In genomic region chr1:201486158-201486557, GRCh38 we compare ENCODE assay signal across 14 cellular contexts. TPM values are rescaled to one million over a fixed set of nuclear protein-coding genes. Genes with fewer than 3 reads are reported as not detected.
A peak's percentile ranks its signal among the peaks of the same experiment; 100 is the strongest.
DNase-seq lines count a peak whose midpoint lies in the region; ATAC-seq and TF ChIP-seq lines count a peak whose summit lies in the region.
"Had no signal": no experiment of that assay in that cellular context is flagged by ENCODE, and none has a peak within 500 bp of the region (broad histone marks: within the 10 kb centered on the region; RNA-seq: fewer than 3 reads in every experiment).

No MANE protein-coding gene starts in this region.

- CTCF ChIA-PET in RWPE1 (lab: Yijun Ruan, JAX) = interaction anchor here (0.5 to 22.3 kb wide), 5 partner anchors 10 to 38 kb away, joined by 4 to 464 read pairs (median 5); partner anchors contain the start of gene CSRP1

- H3K27ac Mint-ChIP-seq in stimulated activated naive B cell treated with anti-CD40 and anti-IgM and Interleukin-4, amounts not matched to agents 10 μg/mL and 1 μg/mL and 100 μg/mL, for 72 hours = no peak overlapping the region
- H3K27ac Mint-ChIP-seq: WTC11 had no signal

- DNase-seq in RWPE1 (ENCODE audit: low spot score) = no peak
- peak; percentile 85 for DNase-seq in choroid plexus epithelial cell (ENCODE audit: low read depth)
- DNase-seq in lower lobe of right lung = no peak
- DNase-seq in thyroid gland = no peak
- DNase-seq in foreskin melanocyte = no peak
- no peak for DNase-seq in stimulated activated naive B cell treated with anti-CD40 and anti-IgM and Interleukin-4, amounts not matched to agents 10 μg/mL and 1 μg/mL and 100 μg/mL, for 72 hours
- DNase-seq in omental fat pad (ENCODE audit: low spot score) = no peak
- DNase-seq: left cardiac atrium; NCI-H1105 treated with DMSO at 0.1 percent for 48 hours; NCI-H510A; stimulated activated naive CD8-positive, alpha-beta T cell treated with anti-CD3 and anti-CD28 coated beads, Interleukin-15, Interleukin-2, amounts not matched to agents 100 U/mL and 50 U/mL, for 24 hours had no signal

- H3K27ac ChIP-seq in RWPE1 (peak overlapping the region; percentile 44), lower lobe of right lung (peak overlapping the region; percentile 9), thyroid gland (peak overlapping the region in 2 of 3 donors; percentile 17 to 61)
- H3K27ac ChIP-seq: SJSA1 had no signal

- H3K9me3 Mint-ChIP-seq in stimulated activated naive B cell treated with anti-CD40 and anti-IgM and Interleukin-4, amounts not matched to agents 10 μg/mL and 1 μg/mL and 100 μg/mL, for 72 hours = no peaks in the 10 kb centered on the region
- H3K9me3 Mint-ChIP-seq: WTC11 had no signal

- 68 to 77% methylated on average over 3 of the region's 3 CpGs for whole genome bisulfite sequencing in thyroid gland, 2 donors

- H3K4me1 ChIP-seq in lower lobe of right lung (peaks cover 55% of the 10 kb centered on the region), thyroid gland (peaks cover 20 to 64% of the 10 kb centered on the region in 2 donors)

- H3K4me3 ChIP-seq in choroid plexus epithelial cell (ENCODE audit: low read depth, low read length) (no peak overlapping the region), lower lobe of right lung (no peak overlapping the region), thyroid gland (replicated peaks in 1 of 3) (no peak overlapping the region)
- H3K4me3 ChIP-seq: ovary, SJSA1 had no signal

- H3K36me3 ChIP-seq in lower lobe of right lung (peaks cover 69% of the 10 kb centered on the region), thyroid gland (peaks cover 18 to 29% of the 10 kb centered on the region in 2 donors)
- H3K36me3 ChIP-seq: ovary had no signal

- H3K27me3 Mint-ChIP-seq in stimulated activated naive B cell treated with anti-CD40 and anti-IgM and Interleukin-4, amounts not matched to agents 10 μg/mL and 1 μg/mL and 100 μg/mL, for 72 hours = peaks cover 2 to 8% of the 10 kb centered on the region in 2 donors

- H3K9me3 ChIP-seq in lower lobe of right lung = no peaks in the 10 kb centered on the region
- H3K9me3 ChIP-seq in thyroid gland = no peaks in the 10 kb centered on the region
- H3K9me3 ChIP-seq: ovary, SJSA1 had no signal

- no peak overlapping the region for H3K4me3 Mint-ChIP-seq in stimulated activated naive B cell treated with anti-CD40 and anti-IgM and Interleukin-4, amounts not matched to agents 10 μg/mL and 1 μg/mL and 100 μg/mL, for 72 hours
- H3K4me3 Mint-ChIP-seq: WTC11 had no signal

- intact Hi-C loops in lower lobe of right lung (cut with DNase I) (no loop called here), thyroid gland (cut with DNase I) (no loop called here)

- TF ChIP-seq CTCF in RWPE1 (conservative IDR thresholded peaks at IDR 0.05; ENCODE audit: low read depth) (no peak), choroid plexus epithelial cell (conservative IDR thresholded peaks at IDR 0.05; ENCODE audit: low read depth, low read length) (no peak), lower lobe of right lung (IDR thresholded peaks at IDR 0.05) (no peak), thyroid gland (IDR thresholded peaks at IDR 0.05) (no peak), omental fat pad (IDR thresholded peaks at IDR 0.05) (no peak)

- H3K36me3 Mint-ChIP-seq in stimulated activated naive B cell treated with anti-CD40 and anti-IgM and Interleukin-4, amounts not matched to agents 10 μg/mL and 1 μg/mL and 100 μg/mL, for 72 hours = peaks cover 28 to 44% of the 10 kb centered on the region in 2 donors
- H3K36me3 Mint-ChIP-seq: WTC11 had no signal

- TF ChIP-seq POLR2A in thyroid gland (IDR thresholded peaks at IDR 0.05) = no peak

- peaks cover 18 to 21% of the 10 kb centered on the region in 2 donors for H3K4me1 Mint-ChIP-seq in stimulated activated naive B cell treated with anti-CD40 and anti-IgM and Interleukin-4, amounts not matched to agents 10 μg/mL and 1 μg/mL and 100 μg/mL, for 72 hours

- no peaks in the 10 kb centered on the region for H3K27me3 ChIP-seq in lower lobe of right lung (ENCODE audit: low read depth)
- H3K27me3 ChIP-seq in thyroid gland = no peaks in the 10 kb centered on the region
- H3K27me3 ChIP-seq: ovary, SJSA1 had no signal

- POLR2A ChIA-PET in RWPE1 (lab: Yijun Ruan, JAX; ENCODE audit: low non-redundant PET) = interaction anchor here (1.4 kb wide), 1 partner anchor 20 kb away, joined by 5 read pairs; no protein-coding TSS in a partner anchor

- ATAC-seq in lower lobe of right lung = no peak
- ATAC-seq in stimulated activated naive B cell treated with anti-CD40 and anti-IgM and Interleukin-4, amounts not matched to agents 10 μg/mL and 1 μg/mL and 100 μg/mL, for 72 hours (replicated peaks) = no peak
- ATAC-seq in omental fat pad (ENCODE audit: low FRiP score) = no peak
- ATAC-seq: stimulated activated naive CD8-positive, alpha-beta T cell treated with anti-CD3 and anti-CD28 coated beads, Interleukin-15, Interleukin-2, amounts not matched to agents 100 U/mL and 50 U/mL, for 24 hours; WTC11 had no signal

RNA-seq across cellular contexts. Expression of gene PHLDA3, which starts 17.2 kb away (rescaled TPM):
- 97.1 TPM for total RNA-seq in lower lobe of right lung
- total RNA-seq in thyroid gland = 10 to 100 TPM; 17.2 to 33.3 (median 21.6) TPM
- total RNA-seq in omental fat pad = 100 to 1,000 TPM in 3 of 4 donors, 10 to 100 TPM in 1; 95.2 to 392 (median 148) TPM

RNA-seq across cellular contexts. Expression of gene CSRP1, which starts 20.8 kb away (rescaled TPM):
- total RNA-seq in lower lobe of right lung = 185 TPM
- total RNA-seq in thyroid gland = 100 to 1,000 TPM; 285 to 835 (median 454) TPM
- total RNA-seq in omental fat pad = 100 to 1,000 TPM; 258 to 670 (median 416) TPM

RNA-seq across cellular contexts. Expression of gene NAV1, which starts 52.8 kb away (rescaled TPM):
- 24.5 TPM for total RNA-seq in lower lobe of right lung
- 10 to 100 TPM; 13.3 to 29.7 (median 24.1) TPM for total RNA-seq in thyroid gland
- total RNA-seq in omental fat pad = 10 to 100 TPM; 26.0 to 84.1 (median 67.6) TPM
